In genomic region chr1:233340031-233340555, GRCh38 we compare ENCODE assay signal across 16 cellular contexts.
DNase-seq lines count a peak whose midpoint lies in the region; ATAC-seq and TF ChIP-seq lines count a peak whose summit lies in the region.
"Had no signal": no experiment of that assay in that cellular context is flagged by ENCODE, and none has a peak within 500 bp of the region (broad histone marks: within the 10 kb centered on the region; RNA-seq: fewer than 3 reads in every experiment).

No MANE protein-coding gene starts in this region.

- H3K27me3 Mint-ChIP-seq in dendritic cell treated with granulocyte-macrophage colony-stimulating factor and Interleukin-4, amounts not matched to agents 40 ng/mL and 50 ng/mL, for 4 days, result no peaks in the 10 kb centered on the region
- peaks cover 18% of the 10 kb centered on the region for H3K27me3 Mint-ChIP-seq in nephron (ENCODE audit: low read depth)

- no peaks in the 10 kb centered on the region; a peak in 1 of 3 replicates for H3K36me3 ChIP-seq in HEK293 (ENCODE audit: control insufficient read depth in 2 of 2, insufficient read depth in 1 of 2, low read length in 2 of 2)
- H3K36me3 ChIP-seq: BE2C had no signal

- no peak for ATAC-seq in HG03457 (IDR thresholded peaks at IDR 0.05; ENCODE audit: unreplicated experiment)
- ATAC-seq in GM18870 (IDR thresholded peaks at IDR 0.05; ENCODE audit: unreplicated experiment), result no peak
- ATAC-seq: HCT116 had no signal

- H3K4me1 ChIP-seq in HEK293 (ENCODE audit: control insufficient read depth, insufficient read depth, low read length), result peaks cover 33% of the 10 kb centered on the region
- H3K4me1 ChIP-seq: BE2C had no signal

- peaks cover 18% of the 10 kb centered on the region for H3K9me3 Mint-ChIP-seq in dendritic cell treated with granulocyte-macrophage colony-stimulating factor and Interleukin-4, amounts not matched to agents 40 ng/mL and 50 ng/mL, for 4 days
- peaks cover 7% of the 10 kb centered on the region for H3K9me3 Mint-ChIP-seq in nephron
- H3K9me3 Mint-ChIP-seq: CD4-positive, alpha-beta T cell had no signal

- in situ Hi-C loops in ACHN (cut with HindIII; ENCODE audit: low pct_ligation_motif_present, low pct_unique_long_range_greater_than_20kb, low sequenced_read_pairs), result no loop called here

- DNase-seq in CD1c-positive myeloid dendritic cell (ENCODE audit: extremely low spot score) (peak; percentile 26), ACHN (no peak), RKO (ENCODE audit: low spot score) (no peak)
- DNase-seq: BE2C; C1 segment of cervical spinal cord; CD4-positive, alpha-beta T cell; DMS79 treated with DMSO at 0.1 percent for 48 hours; GF-D8; GOT3; H7 had no signal

- peaks cover 35% of the 10 kb centered on the region for H3K4me1 Mint-ChIP-seq in dendritic cell treated with granulocyte-macrophage colony-stimulating factor and Interleukin-4, amounts not matched to agents 40 ng/mL and 50 ng/mL, for 4 days (ENCODE audit: low read depth)
- no peaks in the 10 kb centered on the region for H3K4me1 Mint-ChIP-seq in nephron

- H3K4me3 ChIP-seq in HEK293 (ENCODE audit: low read depth, low read length), result no peak overlapping the region

- H3K27ac Mint-ChIP-seq in dendritic cell treated with granulocyte-macrophage colony-stimulating factor and Interleukin-4, amounts not matched to agents 40 ng/mL and 50 ng/mL, for 4 days, result peak overlapping the region; percentile 60
- H3K27ac Mint-ChIP-seq in nephron, result peak overlapping the region; percentile 4 to 39 (median 6)
- H3K27ac Mint-ChIP-seq: CD4-positive, alpha-beta T cell had no signal

- CTCF ChIA-PET in HEK293 (lab: Yijun Ruan, JAX), result interaction anchor here (0.6 to 3.2 kb wide), 5 partner anchors 9 to 585 kb away, joined by 3 to 10 read pairs (median 4); no protein-coding TSS in a partner anchor

- H3K27ac ChIP-seq in HEK293 (ENCODE audit: extremely low read depth, low read depth, low read length), result no peak overlapping the region

- TF ChIP-seq CTCF in HEK293 (tag by site-specific recombination; IDR thresholded peaks at IDR 0.05), result no peak
- no peak for TF ChIP-seq CTCF in nephron (IDR thresholded peaks at IDR 0.05; ENCODE audit: unreplicated experiment in 3 of 3)

- intact Hi-C loops in dendritic cell treated with granulocyte-macrophage colony-stimulating factor and Interleukin-4, amounts not matched to agents 40 ng/mL and 50 ng/mL, for 4 days (cut with micrococcal nuclease), result no loop called here

- H3K4me3 Mint-ChIP-seq in dendritic cell treated with granulocyte-macrophage colony-stimulating factor and Interleukin-4, amounts not matched to agents 40 ng/mL and 50 ng/mL, for 4 days, result no peak overlapping the region
- H3K4me3 Mint-ChIP-seq in nephron, result peak overlapping the region in 1 of 3 experiments; percentile 12
- H3K4me3 Mint-ChIP-seq: CD4-positive, alpha-beta T cell had no signal

- peaks cover 4% of the 10 kb centered on the region for H3K36me3 Mint-ChIP-seq in dendritic cell treated with granulocyte-macrophage colony-stimulating factor and Interleukin-4, amounts not matched to agents 40 ng/mL and 50 ng/mL, for 4 days (ENCODE audit: low read depth)
- no peaks in the 10 kb centered on the region for H3K36me3 Mint-ChIP-seq in nephron (ENCODE audit: low read depth)

- no peaks in the 10 kb centered on the region for H3K9me3 ChIP-seq in HEK293 (ENCODE audit: control insufficient read depth, insufficient read depth, low read depth, low read length)
- H3K9me3 ChIP-seq: BE2C had no signal

- POLR2A ChIA-PET in HEK293 (lab: Yijun Ruan, JAX), result interaction anchor here (1.1 kb wide), 1 partner anchor 12 kb away, joined by 5 read pairs; the partner anchor contains the start of gene MAP3K21

TF ChIP-seq in HEK293, 187 proteins besides CTCF, POLR2A, EP300 and RAD21:
- no peak for TF ChIP-seq ZNF549 (tag by site-specific recombination; IDR thresholded peaks at IDR 0.05)
- TF ChIP-seq ZNF449 (tag by site-specific recombination; IDR thresholded peaks at IDR 0.05), result no peak
- TF ChIP-seq EGR2 (tag by site-specific recombination; IDR thresholded peaks at IDR 0.05; ENCODE audit: low read depth), result peak; percentile 90
- TF ChIP-seq ZNF48 (tag by site-specific recombination; IDR thresholded peaks at IDR 0.05), result no peak
- peak; percentile 86 for TF ChIP-seq ZFHX2 (tag by site-specific recombination; conservative IDR thresholded peaks at IDR 0.05)
